Comparison of ENCODE assay signal across 11 cellular contexts in genomic region chr16:85057212-85057889, GRCh38. TPM values are rescaled to one million over a fixed set of nuclear protein-coding genes. Genes with fewer than 3 reads are reported as not detected.
DNase-seq lines count a peak whose midpoint lies in the region; ATAC-seq and TF ChIP-seq lines count a peak whose summit lies in the region.
"Had no signal": no experiment of that assay in that cellular context is flagged by ENCODE, and none has a peak within 500 bp of the region (broad histone marks: within the 10 kb centered on the region; RNA-seq: fewer than 3 reads in every experiment).

No MANE protein-coding gene starts in this region.

- no peaks in the 10 kb centered on the region for H3K36me3 Mint-ChIP-seq in CD4-positive, alpha-beta T cell (ENCODE audit: low read depth)
- H3K36me3 Mint-ChIP-seq in activated naive CD4-positive, alpha-beta T cell treated with anti-CD3 and anti-CD28 coated beads, Interleukin-2, amount 50 U/mL, for 72 hours, result no peaks in the 10 kb centered on the region
- no peaks in the 10 kb centered on the region for H3K36me3 Mint-ChIP-seq in memory B cell

- H3K4me3 ChIP-seq in HCT116 (replicated peaks in 1 of 2; ENCODE audit: low read depth in 1 of 2, low read length in 2 of 2), result no peak overlapping the region

- BruUV-seq in HCT116 (replicated peaks; lab: Mats Ljungman, UMichigan), result no TSS peak

- H3K9me3 ChIP-seq in CD4-positive, alpha-beta T cell (ENCODE audit: control insufficient read depth, low read length), result no peaks in the 10 kb centered on the region
- no peaks in the 10 kb centered on the region for H3K9me3 ChIP-seq in HCT116 (ENCODE audit: control insufficient read depth in 1 of 2, insufficient read depth in 1 of 2, low read depth in 1 of 2, low read length in 2 of 2)

- POLR2A ChIA-PET in CD4-positive, alpha-beta T cell (lab: Charles Lee), result interaction anchor here (0.7 to 1.1 kb wide), 2 partner anchors 30 to 888 kb away, joined by 3 to 4 read pairs; partner anchors contain the start of gene KIAA0513
- POLR2A ChIA-PET in HCT116 (lab: Charles Lee), result no interaction called here

- peak overlapping the region; percentile 71 for H3K4me3 Mint-ChIP-seq in CD4-positive, alpha-beta T cell
- H3K4me3 Mint-ChIP-seq in memory B cell, result peak overlapping the region; percentile 48

- H3K27ac Mint-ChIP-seq in CD4-positive, alpha-beta T cell, result peak overlapping the region; percentile 92
- H3K27ac Mint-ChIP-seq in activated naive CD4-positive, alpha-beta T cell treated with anti-CD3 and anti-CD28 coated beads, Interleukin-2, amount 50 U/mL, for 72 hours, result peak overlapping the region; percentile 18 to 63
- peak overlapping the region; percentile 42 for H3K27ac Mint-ChIP-seq in memory B cell

- peak overlapping the region; percentile 5; the same call in 1 of the 2 replicates for H3K4me2 ChIP-seq in HCT116 (ENCODE audit: low read length)

- DNase-seq in CD4-positive, alpha-beta T cell, result no peak
- peak; percentile 19 for DNase-seq in HCT116 (ENCODE audit: low read depth, low spot score)
- no peak for DNase-seq in activated naive CD4-positive, alpha-beta T cell treated with anti-CD3 and anti-CD28 coated beads, Interleukin-2, amount 50 U/mL, for 72 hours (ENCODE audit: low spot score in 2 of 2)
- DNase-seq in memory B cell (ENCODE audit: low spot score in 2 of 2), result no peak
- DNase-seq in medulla oblongata (ENCODE audit: extremely low spot score), result no peak
- DNase-seq in RKO (ENCODE audit: low spot score), result no peak
- DNase-seq: activated CD4-positive, alpha-beta T cell treated with anti-CD3 and anti-CD28 coated beads, Interleukin-2, amount 50 U/mL, for 1 hour had no signal

- CTCF ChIA-PET in CD4-positive, alpha-beta T cell (lab: Charles Lee), result interaction anchor here (0.7 to 2.2 kb wide), 4 partner anchors 9 to 46 kb away, joined by 4 to 12 read pairs (median 6); partner anchors contain the start of genes KIAA0513 and ZDHHC7
- CTCF ChIA-PET in HCT116 (lab: Charles Lee), result interaction anchor here (0.8 to 1.9 kb wide), 7 partner anchors 8 to 29 kb away, joined by 3 to 6 read pairs (median 4); no protein-coding TSS in a partner anchor

- peak; percentile 52; the same call in 1 of the 2 replicates for TF ChIP-seq RAD21 in HCT116 (IDR thresholded peaks at IDR 0.05; ENCODE audit: low read depth)

- H3K27me3 ChIP-seq in CD4-positive, alpha-beta T cell (ENCODE audit: control insufficient read depth, insufficient read depth, low read length), result no peaks in the 10 kb centered on the region
- H3K27me3 ChIP-seq in HCT116 (ENCODE audit: insufficient read depth, low read length), result no peaks in the 10 kb centered on the region

- no peak for ATAC-seq in CD4-positive, alpha-beta T cell (ENCODE audit: poor library complexity)
- peak; percentile 100 for ATAC-seq in HCT116
- ATAC-seq in activated naive CD4-positive, alpha-beta T cell treated with anti-CD3 and anti-CD28 coated beads, Interleukin-2, amount 50 U/mL, for 72 hours, result no peak
- no peak for ATAC-seq in memory B cell (ENCODE audit: low read depth)
- ATAC-seq in HG03039 (IDR thresholded peaks at IDR 0.05; ENCODE audit: unreplicated experiment), result no peak
- ATAC-seq in GM21786 (IDR thresholded peaks at IDR 0.05; ENCODE audit: unreplicated experiment), result no peak

- no peaks in the 10 kb centered on the region for H3K36me3 ChIP-seq in HCT116 (ENCODE audit: control insufficient read depth in 1 of 2, insufficient read depth in 2 of 2, low read length in 2 of 2)

- H3K4me1 ChIP-seq in HCT116 (ENCODE audit: control insufficient read depth in 1 of 2, insufficient read depth in 2 of 2, low read length in 2 of 2), result peaks cover 2 to 9% of the 10 kb centered on the region in 2 experiments; a peak in 2 of 4 replicates

- no peak for TF ChIP-seq POLR2A in HCT116 (IDR thresholded peaks at IDR 0.05; ENCODE audit: borderline replicate concordance, extremely low read depth, insufficient read depth, insufficient read length)

- H3K9me2 ChIP-seq in HCT116 (ENCODE audit: insufficient read depth), result no peaks in the 10 kb centered on the region

- no peak overlapping the region for H3K9ac ChIP-seq in HCT116 (ENCODE audit: low read length)

- H4K20me1 ChIP-seq in HCT116 (ENCODE audit: insufficient read depth), result no peaks in the 10 kb centered on the region

- H3K27me3 Mint-ChIP-seq in CD4-positive, alpha-beta T cell, result no peaks in the 10 kb centered on the region
- H3K27me3 Mint-ChIP-seq in memory B cell, result peaks cover 3% of the 10 kb centered on the region

- RAD21 ChIA-PET in HCT116 (lab: Charles Lee; ENCODE audit: low non-redundant PET in 1 of 2, low total read pairs in 2 of 2, uncharacterized antibody in 2 of 2, unreplicated experiment in 2 of 2), result no interaction called here

- H3K27ac ChIP-seq in CD4-positive, alpha-beta T cell (ENCODE audit: low read depth, low read length), result no peak overlapping the region
- no peak overlapping the region for H3K27ac ChIP-seq in HCT116 (ENCODE audit: low read depth, low read length)

- H2AFZ ChIP-seq in HCT116 (ENCODE audit: low read depth, low read length, poor library complexity, severe bottlenecking), result no peak overlapping the region

- intact Hi-C loops in CD4-positive, alpha-beta T cell (cut with DNase I, micrococcal nuclease), result loop anchor here in 1 of 2 experiments (2.0 to 5.0 kb wide), 2 partner anchors 27 to 45 kb away; partner anchors contain the start of gene ZDHHC7
- intact Hi-C loops in HCT116 (cut with micrococcal nuclease), result no loop called here

- no peaks in the 10 kb centered on the region for H3K9me3 Mint-ChIP-seq in CD4-positive, alpha-beta T cell
- no peaks in the 10 kb centered on the region for H3K9me3 Mint-ChIP-seq in activated naive CD4-positive, alpha-beta T cell treated with anti-CD3 and anti-CD28 coated beads, Interleukin-2, amount 50 U/mL, for 72 hours
- H3K9me3 Mint-ChIP-seq in memory B cell, result no peaks in the 10 kb centered on the region

- H3K4me1 Mint-ChIP-seq in CD4-positive, alpha-beta T cell (ENCODE audit: low read depth), result peaks cover 63% of the 10 kb centered on the region
- H3K4me1 Mint-ChIP-seq in memory B cell, result peaks cover 40% of the 10 kb centered on the region

- no peak for TF ChIP-seq CTCF in CD4-positive, alpha-beta T cell (IDR thresholded peaks at IDR 0.05)
- peak; percentile 34 to 81 (median 81); a peak in 5 of 6 replicates for TF ChIP-seq CTCF in HCT116 (IDR thresholded peaks at IDR 0.05 in 2 of 3, conservative IDR thresholded peaks at IDR 0.05 in 1 of 3; ENCODE audit: borderline replicate concordance in 1 of 3, insufficient read depth in 1 of 3, low read depth in 2 of 3, low read length in 2 of 3)

- H3K79me2 ChIP-seq in HCT116 (ENCODE audit: insufficient read depth, low read length), result no peaks in the 10 kb centered on the region

TF ChIP-seq in HCT116, 20 proteins besides CTCF, POLR2A, EP300 and RAD21:
- TF ChIP-seq MAX (IDR thresholded peaks at IDR 0.05) (no peak), ELF1 (IDR thresholded peaks at IDR 0.05; ENCODE audit: borderline replicate concordance, low read depth) (no peak), EGR1 (IDR thresholded peaks at IDR 0.05; ENCODE audit: low read depth) (no peak), POLR2AphosphoS5 (IDR thresholded peaks at IDR 0.05; ENCODE audit: low read depth, low read length) (no peak), FOSL1 (IDR thresholded peaks at IDR 0.05; ENCODE audit: low read depth) (no peak), TCF7L2 (IDR thresholded peaks at IDR 0.05; ENCODE audit: borderline replicate concordance, extremely low read depth, insufficient read depth, insufficient read length) (no peak), ZNF274 (IDR thresholded peaks at IDR 0.05; ENCODE audit: low read depth, low read length) (no peak)

RNA-seq across cellular contexts. Expression of gene KIAA0513, which starts 29.8 kb away (rescaled TPM):
- 10 to 100 TPM in 1 of 2 experiments, 1 to 10 TPM in 1; 9.0 to 10.9 TPM for total RNA-seq in CD4-positive, alpha-beta T cell
- 6.6 TPM for total RNA-seq in HCT116 (2021; ENCODE audit: unreplicated experiment)
- 4.4 and 4.9 TPM in 2 replicates for polyA plus RNA-seq in HCT116 (2012)
- 10 to 100 TPM in 1 of 2 donors, 1 to 10 TPM in 1; 5.5 to 15.0 TPM for total RNA-seq in activated naive CD4-positive, alpha-beta T cell treated with anti-CD3 and anti-CD28 coated beads, Interleukin-2, amount 50 U/mL, for 72 hours

RNA-seq across cellular contexts. Expression of gene ZDHHC7, which starts 46.0 kb away (rescaled TPM):
- total RNA-seq in CD4-positive, alpha-beta T cell, result 10 to 100 TPM; 39.8 to 44.6 TPM
- 39.9 TPM for total RNA-seq in HCT116 (2021; ENCODE audit: unreplicated experiment)
- 24.0 and 24.9 TPM in 2 replicates for polyA plus RNA-seq in HCT116 (2012)
- 10 to 100 TPM; 24.2 to 24.9 TPM for total RNA-seq in activated naive CD4-positive, alpha-beta T cell treated with anti-CD3 and anti-CD28 coated beads, Interleukin-2, amount 50 U/mL, for 72 hours

RNA-seq across cellular contexts. Expression of gene CIBAR2, which starts 54.9 kb away (rescaled TPM):
- not detected for total RNA-seq in CD4-positive, alpha-beta T cell
- total RNA-seq in HCT116 (2021; ENCODE audit: unreplicated experiment), result 0.27 TPM
- polyA plus RNA-seq in HCT116 (2012), result 0.20 and 0.21 TPM in 2 replicates
- total RNA-seq in activated naive CD4-positive, alpha-beta T cell treated with anti-CD3 and anti-CD28 coated beads, Interleukin-2, amount 50 U/mL, for 72 hours, result not detected
- total RNA-seq: fibroblast of lung, renal cortical epithelial cell had no signal
- polyA plus RNA-seq: fibroblast of lung had no signal

Comparison
In these comparisons a context has a peak if more than half of its experiments do, and no peak if none do; other contexts are left out.
1. H3K27ac Mint-ChIP-seq: peak in every context shown above with its lines; median percentile 92 in CD4-positive, alpha-beta T cell; 42 in memory B cell; 40 in activated naive CD4-positive, alpha-beta T cell treated with anti-CD3 and anti-CD28 coated beads, Interleukin-2, amount 50 U/mL, for 72 hours.